11 cellular contexts compared by ENCODE assay signal in the genomic region with DNA sequence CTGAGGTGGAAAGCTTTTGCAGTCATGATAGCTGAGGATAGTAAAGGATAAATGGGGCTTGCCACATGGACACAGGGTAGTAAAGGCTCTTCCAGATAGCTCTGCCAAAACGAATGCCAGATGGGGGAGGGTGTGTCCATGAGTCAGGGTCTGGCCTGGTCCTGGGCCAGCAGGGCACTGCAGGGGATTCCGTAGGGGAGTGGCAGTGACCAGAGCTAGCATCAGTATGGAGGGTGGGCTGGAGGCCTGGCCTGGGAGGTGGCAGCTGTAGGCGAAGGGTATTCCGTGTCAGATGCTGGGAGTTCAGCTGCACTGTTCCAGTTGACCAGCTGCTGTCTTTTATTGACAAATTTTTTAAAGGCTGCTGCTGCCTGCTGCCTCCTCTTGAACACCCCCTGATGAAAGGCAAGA. TPM values are rescaled to one million over a fixed set of nuclear protein-coding genes. Genes with fewer than 3 reads are reported as not detected.
DNase-seq lines count a peak whose midpoint lies in the region; ATAC-seq and TF ChIP-seq lines count a peak whose summit lies in the region.
"Had no signal": no experiment of that assay in that cellular context is flagged by ENCODE, and none has a peak within 500 bp of the region (broad histone marks: within the 10 kb centered on the region; RNA-seq: fewer than 3 reads in every experiment).

No MANE protein-coding gene starts in this region.

- CTCF ChIA-PET in HCT116 (lab: Charles Lee) = no interaction called here

- no peak for DNase-seq in HCT116 (ENCODE audit: low read depth, low spot score)
- peak; percentile 76 for DNase-seq in astrocyte of the hippocampus (ENCODE audit: low read depth, low spot score)
- DNase-seq in left ventricle myocardium inferior = no peak
- DNase-seq in stomach = no peak
- no peak for DNase-seq in NCI-H1417 (lab: John Stamatoyannopoulos, UW)
- DNase-seq in activated CD8-positive, alpha-beta memory T cell treated with anti-CD3 and anti-CD28 coated beads, Interleukin-2, amount 50 U/mL, for 4 hours = no peak
- no peak for DNase-seq in NCI-H1105 (lab: John Stamatoyannopoulos, UW)
- DNase-seq: activated naive CD8-positive, alpha-beta T cell treated with anti-CD3 and anti-CD28 coated beads, Interleukin-2, amount 50 U/mL, for 24 hours; NCI-H510A treated with DMSO at 0.1 percent for 48 hours had no signal

- POLR2A ChIA-PET in HCT116 (lab: Charles Lee) = no interaction called here

- H3K4me3 ChIP-seq in HCT116 (replicated peaks in 1 of 2; ENCODE audit: low read depth in 1 of 2, low read length in 2 of 2) (no peak overlapping the region), left ventricle myocardium inferior (no peak overlapping the region), stomach (no peak overlapping the region)

- ATAC-seq in HCT116 = peak; percentile 40; the same call in 1 of the 2 replicates
- no peak for ATAC-seq in HG03378 (IDR thresholded peaks at IDR 0.05; ENCODE audit: unreplicated experiment)
- ATAC-seq: activated naive CD8-positive, alpha-beta T cell treated with anti-CD3 and anti-CD28 coated beads, Interleukin-2, amount 50 U/mL, for 24 hours had no signal

- intact Hi-C loops in HCT116 (cut with micrococcal nuclease) (no loop called here), left ventricle myocardium inferior (cut with micrococcal nuclease) (no loop called here), stomach (cut with DNase I; ENCODE audit: low total_unique reads) (no loop called here)

- H3K27ac ChIP-seq in HCT116 (ENCODE audit: low read depth, low read length) (no peak overlapping the region), left ventricle myocardium inferior (replicated peaks) (peak overlapping the region; percentile 24), stomach (peak overlapping the region in 4 of 5 donors; percentile 50 to 82 (median 78))
- H3K27ac ChIP-seq: HL-60 had no signal

- RAD21 ChIA-PET in HCT116 (lab: Charles Lee; ENCODE audit: low non-redundant PET in 1 of 2, low total read pairs in 2 of 2, uncharacterized antibody in 2 of 2, unreplicated experiment in 2 of 2) = no interaction called here

- TF ChIP-seq CTCF in HCT116 (IDR thresholded peaks at IDR 0.05 in 2 of 3, conservative IDR thresholded peaks at IDR 0.05 in 1 of 3; ENCODE audit: borderline replicate concordance in 1 of 3, insufficient read depth in 1 of 3, low read depth in 2 of 3, low read length in 2 of 3) = no peak
- no peak for TF ChIP-seq CTCF in left ventricle myocardium inferior (IDR thresholded peaks at IDR 0.05; ENCODE audit: borderline replicate concordance)
- TF ChIP-seq CTCF in stomach (IDR thresholded peaks at IDR 0.05) = no peak

- H4K20me1 ChIP-seq in HCT116 (ENCODE audit: insufficient read depth) = peaks cover 5% of the 10 kb centered on the region; the same call in 1 of the 2 replicates

- H3K27me3 ChIP-seq in HCT116 (ENCODE audit: insufficient read depth, low read length) = no peaks in the 10 kb centered on the region
- H3K27me3 ChIP-seq in left ventricle myocardium inferior (ENCODE audit: low read depth) = no peaks in the 10 kb centered on the region
- no peaks in the 10 kb centered on the region for H3K27me3 ChIP-seq in stomach

- TF ChIP-seq POLR2A in HCT116 (IDR thresholded peaks at IDR 0.05; ENCODE audit: borderline replicate concordance, extremely low read depth, insufficient read depth, insufficient read length) (no peak), stomach (IDR thresholded peaks at IDR 0.05) (no peak)

- peaks cover 35 to 45% of the 10 kb centered on the region in 2 experiments; a peak in 3 of 4 replicates for H3K36me3 ChIP-seq in HCT116 (ENCODE audit: control insufficient read depth in 1 of 2, insufficient read depth in 2 of 2, low read length in 2 of 2)
- peaks cover 42% of the 10 kb centered on the region for H3K36me3 ChIP-seq in left ventricle myocardium inferior
- H3K36me3 ChIP-seq in stomach = peaks cover 17 to 75% (median 64%) of the 10 kb centered on the region in 4 donors

- no TSS peak for BruUV-seq in HCT116 (replicated peaks; lab: Mats Ljungman, UMichigan)

- no peaks in the 10 kb centered on the region for H3K9me2 ChIP-seq in HCT116 (ENCODE audit: insufficient read depth)

- no peak for TF ChIP-seq EP300 in stomach (IDR thresholded peaks at IDR 0.05)

- H3K4me1 ChIP-seq in HCT116 (ENCODE audit: control insufficient read depth in 1 of 2, insufficient read depth in 2 of 2, low read length in 2 of 2) (peaks cover 0 to 8% of the 10 kb centered on the region in 2 experiments; a peak in 2 of 4 replicates), left ventricle myocardium inferior (peaks cover 13% of the 10 kb centered on the region), stomach (peaks cover 0 to 27% (median 6%) of the 10 kb centered on the region in 4 donors)

- TF ChIP-seq RAD21 in HCT116 (IDR thresholded peaks at IDR 0.05; ENCODE audit: low read depth) = no peak

- peaks cover 4% of the 10 kb centered on the region; the same call in 1 of the 2 replicates for H3K79me2 ChIP-seq in HCT116 (ENCODE audit: insufficient read depth, low read length)

- WGBS in stomach, 5 donors = 68 to 83% (median 80%) methylated on average over 4 of the region's 4 CpGs

- H3K4me2 ChIP-seq in HCT116 (ENCODE audit: low read length) = no peak overlapping the region

- no peak overlapping the region for H3K9ac ChIP-seq in HCT116 (ENCODE audit: low read length)

- no peak overlapping the region for H2AFZ ChIP-seq in HCT116 (ENCODE audit: low read depth, low read length, poor library complexity, severe bottlenecking)

- H3K9me3 ChIP-seq in HCT116 (ENCODE audit: control insufficient read depth in 1 of 2, insufficient read depth in 1 of 2, low read depth in 1 of 2, low read length in 2 of 2) (no peaks in the 10 kb centered on the region), left ventricle myocardium inferior (replicated peaks) (no peaks in the 10 kb centered on the region), stomach (no peaks in the 10 kb centered on the region)

TF ChIP-seq in HCT116, 20 proteins besides CTCF, POLR2A, EP300 and RAD21 (continues in another document):
- TF ChIP-seq SP1 (IDR thresholded peaks at IDR 0.05; ENCODE audit: low read depth) = no peak
- TF ChIP-seq, protein P1, sequence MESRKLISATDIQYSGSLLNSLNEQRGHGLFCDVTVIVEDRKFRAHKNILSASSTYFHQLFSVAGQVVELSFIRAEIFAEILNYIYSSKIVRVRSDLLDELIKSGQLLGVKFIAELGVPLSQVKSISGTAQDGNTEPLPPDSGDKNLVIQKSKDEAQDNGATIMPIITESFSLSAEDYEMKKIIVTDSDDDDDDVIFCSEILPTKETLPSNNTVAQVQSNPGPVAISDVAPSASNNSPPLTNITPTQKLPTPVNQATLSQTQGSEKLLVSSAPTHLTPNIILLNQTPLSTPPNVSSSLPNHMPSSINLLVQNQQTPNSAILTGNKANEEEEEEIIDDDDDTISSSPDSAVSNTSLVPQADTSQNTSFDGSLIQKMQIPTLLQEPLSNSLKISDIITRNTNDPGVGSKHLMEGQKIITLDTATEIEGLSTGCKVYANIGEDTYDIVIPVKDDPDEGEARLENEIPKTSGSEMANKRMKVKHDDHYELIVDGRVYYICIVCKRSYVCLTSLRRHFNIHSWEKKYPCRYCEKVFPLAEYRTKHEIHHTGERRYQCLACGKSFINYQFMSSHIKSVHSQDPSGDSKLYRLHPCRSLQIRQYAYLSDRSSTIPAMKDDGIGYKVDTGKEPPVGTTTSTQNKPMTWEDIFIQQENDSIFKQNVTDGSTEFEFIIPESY (IDR thresholded peaks at IDR 0.05; ENCODE audit: extremely low read depth, insufficient replicate concordance, low read length) = no peak
- TF ChIP-seq SRF (IDR thresholded peaks at IDR 0.05; ENCODE audit: low read depth) = no peak
- TF ChIP-seq YY1 (IDR thresholded peaks at IDR 0.05; ENCODE audit: extremely low read depth, insufficient replicate concordance, low read depth, low read length) = no peak
- TF ChIP-seq ZNF274 (IDR thresholded peaks at IDR 0.05; ENCODE audit: low read depth, low read length) = no peak
- TF ChIP-seq, protein P2, sequence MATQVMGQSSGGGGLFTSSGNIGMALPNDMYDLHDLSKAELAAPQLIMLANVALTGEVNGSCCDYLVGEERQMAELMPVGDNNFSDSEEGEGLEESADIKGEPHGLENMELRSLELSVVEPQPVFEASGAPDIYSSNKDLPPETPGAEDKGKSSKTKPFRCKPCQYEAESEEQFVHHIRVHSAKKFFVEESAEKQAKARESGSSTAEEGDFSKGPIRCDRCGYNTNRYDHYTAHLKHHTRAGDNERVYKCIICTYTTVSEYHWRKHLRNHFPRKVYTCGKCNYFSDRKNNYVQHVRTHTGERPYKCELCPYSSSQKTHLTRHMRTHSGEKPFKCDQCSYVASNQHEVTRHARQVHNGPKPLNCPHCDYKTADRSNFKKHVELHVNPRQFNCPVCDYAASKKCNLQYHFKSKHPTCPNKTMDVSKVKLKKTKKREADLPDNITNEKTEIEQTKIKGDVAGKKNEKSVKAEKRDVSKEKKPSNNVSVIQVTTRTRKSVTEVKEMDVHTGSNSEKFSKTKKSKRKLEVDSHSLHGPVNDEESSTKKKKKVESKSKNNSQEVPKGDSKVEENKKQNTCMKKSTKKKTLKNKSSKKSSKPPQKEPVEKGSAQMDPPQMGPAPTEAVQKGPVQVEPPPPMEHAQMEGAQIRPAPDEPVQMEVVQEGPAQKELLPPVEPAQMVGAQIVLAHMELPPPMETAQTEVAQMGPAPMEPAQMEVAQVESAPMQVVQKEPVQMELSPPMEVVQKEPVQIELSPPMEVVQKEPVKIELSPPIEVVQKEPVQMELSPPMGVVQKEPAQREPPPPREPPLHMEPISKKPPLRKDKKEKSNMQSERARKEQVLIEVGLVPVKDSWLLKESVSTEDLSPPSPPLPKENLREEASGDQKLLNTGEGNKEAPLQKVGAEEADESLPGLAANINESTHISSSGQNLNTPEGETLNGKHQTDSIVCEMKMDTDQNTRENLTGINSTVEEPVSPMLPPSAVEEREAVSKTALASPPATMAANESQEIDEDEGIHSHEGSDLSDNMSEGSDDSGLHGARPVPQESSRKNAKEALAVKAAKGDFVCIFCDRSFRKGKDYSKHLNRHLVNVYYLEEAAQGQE (IDR thresholded peaks at IDR 0.05; ENCODE audit: low read depth) = no peak
- no peak for TF ChIP-seq CBX3 (IDR thresholded peaks at IDR 0.05; ENCODE audit: low read depth)
- TF ChIP-seq FOSL1 (IDR thresholded peaks at IDR 0.05; ENCODE audit: low read depth) = no peak

RNA-seq across cellular contexts. Expression of gene TSEN2, which starts 23.6 kb away (rescaled TPM):
- total RNA-seq in HCT116 (2021; ENCODE audit: unreplicated experiment) (35.5 TPM), left ventricle myocardium inferior (22.5 TPM), stomach (10 to 100 TPM; 12.9 to 43.0 (median 33.9) TPM)
- polyA plus RNA-seq in HCT116 (2012) = 16.1 and 21.7 TPM in 2 replicates
- 10 to 100 TPM; 10.7 to 16.8 (median 11.0) TPM for polyA plus RNA-seq in stomach

RNA-seq across cellular contexts. Expression of gene MKRN2OS, which starts 37.4 kb away (rescaled TPM):
- total RNA-seq in HCT116 (2021; ENCODE audit: unreplicated experiment) (not detected), left ventricle myocardium inferior (1.8 TPM), stomach (1 to 10 TPM in 1 of 5 donors, not detected in 4; 3.1 TPM)
- 0.90 and 1.8 TPM in 2 replicates for polyA plus RNA-seq in HCT116 (2012)
- 10 to 100 TPM in 1 of 3 donors, 1 to 10 TPM in 2; 3.8 to 11.0 (median 4.9) TPM for polyA plus RNA-seq in stomach

RNA-seq across cellular contexts. Expression of gene MKRN2, which starts 49.0 kb away (rescaled TPM):
- total RNA-seq in HCT116 (2021; ENCODE audit: unreplicated experiment) (27.9 TPM), left ventricle myocardium inferior (34.3 TPM), stomach (10 to 100 TPM; 15.6 to 39.1 (median 31.5) TPM)
- polyA plus RNA-seq in HCT116 (2012) = 22.8 and 23.2 TPM in 2 replicates
- 10 to 100 TPM; 13.3 to 15.7 (median 14.4) TPM for polyA plus RNA-seq in stomach
